Comparison of ENCODE assay signal across 1 cellular context in the genomic region with DNA sequence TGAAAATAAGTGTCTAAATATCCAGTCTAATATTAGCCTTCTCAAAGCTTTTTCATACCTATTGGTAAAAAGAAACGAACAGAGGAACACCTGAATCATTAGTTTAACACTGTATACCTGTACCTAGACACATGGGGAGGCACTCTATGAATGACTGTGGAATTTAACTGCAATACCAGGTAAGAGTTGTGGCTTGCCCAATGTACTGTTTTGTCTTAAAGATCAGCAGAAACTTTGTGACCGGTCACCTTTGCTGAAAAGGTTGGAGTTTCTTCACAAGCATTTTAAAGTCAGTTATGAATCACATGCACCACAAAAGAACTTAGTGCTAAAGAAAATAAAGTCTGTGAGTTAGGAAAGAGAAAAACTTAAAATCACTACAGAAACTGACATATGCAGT.
TF ChIP-seq lines count a peak whose summit lies in the region.

No MANE protein-coding gene starts in this region.

TF ChIP-seq in neural cell, 6 proteins besides CTCF, POLR2A, EP300 and RAD21 (continued from another document):
- TF ChIP-seq, protein P1, sequence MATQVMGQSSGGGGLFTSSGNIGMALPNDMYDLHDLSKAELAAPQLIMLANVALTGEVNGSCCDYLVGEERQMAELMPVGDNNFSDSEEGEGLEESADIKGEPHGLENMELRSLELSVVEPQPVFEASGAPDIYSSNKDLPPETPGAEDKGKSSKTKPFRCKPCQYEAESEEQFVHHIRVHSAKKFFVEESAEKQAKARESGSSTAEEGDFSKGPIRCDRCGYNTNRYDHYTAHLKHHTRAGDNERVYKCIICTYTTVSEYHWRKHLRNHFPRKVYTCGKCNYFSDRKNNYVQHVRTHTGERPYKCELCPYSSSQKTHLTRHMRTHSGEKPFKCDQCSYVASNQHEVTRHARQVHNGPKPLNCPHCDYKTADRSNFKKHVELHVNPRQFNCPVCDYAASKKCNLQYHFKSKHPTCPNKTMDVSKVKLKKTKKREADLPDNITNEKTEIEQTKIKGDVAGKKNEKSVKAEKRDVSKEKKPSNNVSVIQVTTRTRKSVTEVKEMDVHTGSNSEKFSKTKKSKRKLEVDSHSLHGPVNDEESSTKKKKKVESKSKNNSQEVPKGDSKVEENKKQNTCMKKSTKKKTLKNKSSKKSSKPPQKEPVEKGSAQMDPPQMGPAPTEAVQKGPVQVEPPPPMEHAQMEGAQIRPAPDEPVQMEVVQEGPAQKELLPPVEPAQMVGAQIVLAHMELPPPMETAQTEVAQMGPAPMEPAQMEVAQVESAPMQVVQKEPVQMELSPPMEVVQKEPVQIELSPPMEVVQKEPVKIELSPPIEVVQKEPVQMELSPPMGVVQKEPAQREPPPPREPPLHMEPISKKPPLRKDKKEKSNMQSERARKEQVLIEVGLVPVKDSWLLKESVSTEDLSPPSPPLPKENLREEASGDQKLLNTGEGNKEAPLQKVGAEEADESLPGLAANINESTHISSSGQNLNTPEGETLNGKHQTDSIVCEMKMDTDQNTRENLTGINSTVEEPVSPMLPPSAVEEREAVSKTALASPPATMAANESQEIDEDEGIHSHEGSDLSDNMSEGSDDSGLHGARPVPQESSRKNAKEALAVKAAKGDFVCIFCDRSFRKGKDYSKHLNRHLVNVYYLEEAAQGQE (IDR thresholded peaks at IDR 0.05; ENCODE audit: borderline replicate concordance), result no peak
- TF ChIP-seq SMC3 (conservative IDR thresholded peaks at IDR 0.05; ENCODE audit: poor library complexity), result no peak
- TF ChIP-seq MXI1 (conservative IDR thresholded peaks at IDR 0.05; ENCODE audit: poor library complexity, severe bottlenecking), result no peak
- no peak for TF ChIP-seq TAF1 (IDR thresholded peaks at IDR 0.05; ENCODE audit: low read depth)
- no peak for TF ChIP-seq EZH2 (IDR thresholded peaks at IDR 0.05; ENCODE audit: borderline replicate concordance, insufficient read depth, low read length, poor library complexity, severe bottlenecking)
